ENCODE assay signal across 1 cellular context in the genomic region with DNA sequence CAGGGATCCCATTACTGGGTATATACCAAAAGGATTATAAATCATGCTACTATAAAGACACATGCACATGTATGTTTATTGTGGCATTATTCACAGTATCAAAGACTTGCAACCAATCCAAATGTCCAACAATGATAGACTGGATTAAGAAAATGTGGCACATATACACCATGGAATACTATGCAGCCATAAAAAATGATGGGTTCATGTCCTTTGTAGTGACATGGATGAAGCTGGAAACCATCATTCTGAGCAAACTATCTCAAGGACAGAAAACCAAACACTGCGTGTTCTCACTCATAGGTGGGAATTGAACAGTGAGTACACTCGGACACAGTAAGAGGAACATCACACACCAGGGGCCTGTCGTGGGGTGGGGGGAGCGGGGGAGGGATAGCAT.
DNase-seq lines count a peak whose midpoint lies in the region; ATAC-seq, FAIRE-seq and TF ChIP-seq lines count a peak whose summit lies in the region.
"Not testable (repeated sequence)": the region's sequence is repeated elsewhere in the genome, so short reads cannot be mapped to it uniquely, and the experiment has no call there.

No MANE protein-coding gene starts in this region.

- CTCF ChIA-PET in K562 (lab: Yijun Ruan, JAX; ENCODE audit: low intra/inter-chr PET ratio): not testable (repeated sequence)

- ATAC-seq in K562: not testable (repeated sequence)

- H2AFZ ChIP-seq in K562 (ENCODE audit: low read depth, low read length): not testable (repeated sequence)

- H3K4me1 ChIP-seq in K562 (replicated peaks in 1 of 2; ENCODE audit: control insufficient read depth in 2 of 2, insufficient read depth in 2 of 2, low read length in 2 of 2): not testable (repeated sequence)

- 23% methylated on average over 4 of the region's 4 CpGs for WGBS in K562 (ENCODE audit: insufficient coverage, low coverage, missing lambda C conversion rate)

- BruUV-seq in K562 (replicated peaks; lab: Mats Ljungman, UMichigan): not testable (repeated sequence)

- not testable (repeated sequence) for H3K79me2 ChIP-seq in K562 (ENCODE audit: control insufficient read depth, insufficient read depth, low read length)

- FAIRE-seq in K562 (lab: Jason Lieb, UNC): not testable (repeated sequence)

- not testable (repeated sequence) for H3K9me1 ChIP-seq in K562 (ENCODE audit: control insufficient read depth, insufficient read depth, low read length)

- in situ Hi-C loops in K562 (cut with MboI): not testable (repeated sequence)

- intact Hi-C loops in K562 (cut with micrococcal nuclease): not testable (repeated sequence)

- POLR2A ChIA-PET in K562 (lab: Yijun Ruan, JAX): not testable (repeated sequence)

- DNase-seq in K562 (ENCODE audit: extremely low read depth in 1 of 4, low spot score in 3 of 4): not testable (repeated sequence)

- H4K20me1 ChIP-seq in K562 (replicated peaks; ENCODE audit: control insufficient read depth, insufficient read depth, low read length): not testable (repeated sequence)

- not testable (repeated sequence) for H3K9me3 ChIP-seq in K562 (replicated peaks; ENCODE audit: control insufficient read depth, insufficient read depth, low read depth, low read length)

- not testable (repeated sequence) for H3K36me3 ChIP-seq in K562 (ENCODE audit: control insufficient read depth, insufficient read depth, low read length)

- not testable (repeated sequence) for H3K9ac ChIP-seq in K562 (ENCODE audit: insufficient read depth in 1 of 2, low read depth in 2 of 2, low read length in 2 of 2)

- H3K4me2 ChIP-seq in K562 (ENCODE audit: insufficient read depth, low read length): not testable (repeated sequence)

- not testable (repeated sequence) for H3K27ac ChIP-seq in K562 (ENCODE audit: extremely low read depth, low read depth, low read length)

- not testable (repeated sequence) for TF ChIP-seq EP300 in K562 (IDR thresholded peaks at IDR 0.05; ENCODE audit: low read length)

- not testable (repeated sequence) for H3K27me3 ChIP-seq in K562 (ENCODE audit: control insufficient read depth in 2 of 2, insufficient read depth in 2 of 2, low read length in 2 of 2)

- not testable (repeated sequence) for TF ChIP-seq CTCF in K562 (IDR thresholded peaks at IDR 0.05 in 2 of 3, conservative IDR thresholded peaks at IDR 0.05 in 1 of 3; ENCODE audit: insufficient read depth in 2 of 3, low read depth in 1 of 3, low read length in 3 of 3)

- H3K4me3 ChIP-seq in K562: not testable (repeated sequence)

- not testable (repeated sequence) for TF ChIP-seq POLR2A in K562 (conservative IDR thresholded peaks at IDR 0.05)

- not testable (repeated sequence) for TF ChIP-seq RAD21 in K562 (CRISPR knock-in tag; conservative IDR thresholded peaks at IDR 0.05 in 1 of 2, IDR thresholded peaks at IDR 0.05 in 1 of 2)

TF ChIP-seq in K562, 482 proteins besides CTCF, POLR2A, EP300 and RAD21:
- peak; percentile 90 for TF ChIP-seq ZNF146 (CRISPR knock-in tag; IDR thresholded peaks at IDR 0.05; ENCODE audit: unreplicated experiment)
